18 cellular contexts compared by ENCODE assay signal in the genomic region with DNA sequence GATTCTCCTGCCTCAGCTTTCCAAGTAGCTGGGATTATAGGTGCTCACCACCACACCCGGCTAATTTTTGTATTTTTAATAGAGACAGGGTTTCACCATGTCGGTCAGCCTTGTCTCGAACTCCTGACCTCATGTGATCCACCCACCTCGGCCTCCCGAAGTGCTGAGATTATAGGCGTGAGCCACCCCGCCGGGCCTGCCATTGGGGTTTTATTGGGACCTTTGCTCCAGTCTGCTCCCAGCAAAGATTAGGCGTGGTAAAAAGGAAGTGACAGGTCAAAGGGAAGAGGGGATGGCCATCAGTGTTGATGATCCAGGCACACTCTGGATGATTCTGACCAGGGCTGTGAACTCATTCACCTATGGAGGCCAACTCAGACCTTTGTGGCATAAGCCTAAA. TPM values are rescaled to one million over a fixed set of nuclear protein-coding genes. Genes with fewer than 3 reads are reported as not detected.
A peak's percentile ranks its signal among the peaks of the same experiment; 100 is the strongest.
DNase-seq lines count a peak whose midpoint lies in the region; ATAC-seq and TF ChIP-seq lines count a peak whose summit lies in the region.
"Had no signal": no experiment of that assay in that cellular context is flagged by ENCODE, and none has a peak within 500 bp of the region (broad histone marks: within the 10 kb centered on the region; RNA-seq: fewer than 3 reads in every experiment).

No MANE protein-coding gene starts in this region.

- no peak for TF ChIP-seq CTCF in right atrium auricular region (IDR thresholded peaks at IDR 0.05)
- TF ChIP-seq CTCF in gastrocnemius medialis (IDR thresholded peaks at IDR 0.05 in 4 of 5, conservative IDR thresholded peaks at IDR 0.05 in 1 of 5): no peak
- TF ChIP-seq CTCF in testis (IDR thresholded peaks at IDR 0.05): no peak
- no peak for TF ChIP-seq CTCF in HFFc6 (IDR thresholded peaks at IDR 0.05)

- H3K4me3 ChIP-seq in right atrium auricular region: no peak overlapping the region
- no peak overlapping the region for H3K4me3 ChIP-seq in gastrocnemius medialis
- no peak overlapping the region for H3K4me3 ChIP-seq in testis
- H3K4me3 ChIP-seq: GM23338 had no signal

- WGBS in testis, 2 donors: 89 to 98% methylated on average over 9 of the region's 9 CpGs

- peaks cover 92% of the 10 kb centered on the region for H3K36me3 ChIP-seq in right atrium auricular region
- no peaks in the 10 kb centered on the region for H3K36me3 ChIP-seq in gastrocnemius medialis
- no peaks in the 10 kb centered on the region for H3K36me3 ChIP-seq in testis (ENCODE audit: low read depth, missing control alignments)

- H3K4me3 Mint-ChIP-seq in HFFc6: no peak overlapping the region
- H3K4me3 Mint-ChIP-seq in effector memory CD8-positive, alpha-beta T cell: no peak overlapping the region
- H3K4me3 Mint-ChIP-seq: CD4-positive, alpha-beta memory T cell; GM23338; H9 had no signal

- H3K4me1 Mint-ChIP-seq in HFFc6 (ENCODE audit: low read depth): no peaks in the 10 kb centered on the region; the same call in 1 of the 2 replicates
- no peaks in the 10 kb centered on the region for H3K4me1 Mint-ChIP-seq in effector memory CD8-positive, alpha-beta T cell (ENCODE audit: low read depth in 2 of 2)
- H3K4me1 Mint-ChIP-seq: CD4-positive, alpha-beta memory T cell; GM23338 had no signal

- H3K9me3 ChIP-seq in right atrium auricular region: no peaks in the 10 kb centered on the region
- H3K9me3 ChIP-seq in gastrocnemius medialis: no peaks in the 10 kb centered on the region
- no peaks in the 10 kb centered on the region for H3K9me3 ChIP-seq in testis

- H3K27me3 Mint-ChIP-seq in HFFc6 (ENCODE audit: insufficient read depth): peaks cover 22% of the 10 kb centered on the region
- H3K27me3 Mint-ChIP-seq in effector memory CD8-positive, alpha-beta T cell: peaks cover 5 to 27% of the 10 kb centered on the region in 2 donors

- no peak for TF ChIP-seq POLR2A in gastrocnemius medialis (IDR thresholded peaks at IDR 0.05)
- no peak for TF ChIP-seq POLR2A in testis (IDR thresholded peaks at IDR 0.05)

- H3K27ac Mint-ChIP-seq in HFFc6: no peak overlapping the region
- no peak overlapping the region for H3K27ac Mint-ChIP-seq in effector memory CD8-positive, alpha-beta T cell
- H3K27ac Mint-ChIP-seq: CD4-positive, alpha-beta memory T cell; GM23338 had no signal

- ATAC-seq in Right ventricle myocardium inferior: no peak
- no peak for ATAC-seq in left lobe of liver
- no peak for ATAC-seq in gastrocnemius medialis
- no peak for ATAC-seq in GM21529 (IDR thresholded peaks at IDR 0.05; ENCODE audit: unreplicated experiment)
- ATAC-seq in effector memory CD8-positive, alpha-beta T cell (replicated peaks): no peak
- ATAC-seq: GM23338, HCT116 had no signal

- H3K27ac ChIP-seq in right atrium auricular region: peak overlapping the region in 1 of 2 donors; percentile 82
- H3K27ac ChIP-seq in gastrocnemius medialis: peak overlapping the region in 3 of 4 donors; percentile 12 to 52 (median 43)
- no peak overlapping the region for H3K27ac ChIP-seq in testis

- intact Hi-C loops in Right ventricle myocardium inferior (cut with DNase I): no loop called here
- intact Hi-C loops in gastrocnemius medialis (cut with DNase I; ENCODE audit: low total_unique reads): no loop called here
- intact Hi-C loops in testis (cut with DNase I; ENCODE audit: low total_unique reads): no loop called here

- H3K36me3 Mint-ChIP-seq in HFFc6 (ENCODE audit: low read depth): no peaks in the 10 kb centered on the region
- no peaks in the 10 kb centered on the region for H3K36me3 Mint-ChIP-seq in effector memory CD8-positive, alpha-beta T cell (ENCODE audit: insufficient read depth)
- H3K36me3 Mint-ChIP-seq: CD4-positive, alpha-beta memory T cell had no signal

- H3K4me1 ChIP-seq in right atrium auricular region: peaks cover 0 to 16% of the 10 kb centered on the region in 2 donors
- H3K4me1 ChIP-seq in gastrocnemius medialis: no peaks in the 10 kb centered on the region
- peaks cover 2% of the 10 kb centered on the region for H3K4me1 ChIP-seq in testis

- peaks cover 5% of the 10 kb centered on the region; the same call in 1 of the 2 replicates for H3K9me3 Mint-ChIP-seq in HFFc6
- H3K9me3 Mint-ChIP-seq in effector memory CD8-positive, alpha-beta T cell: no peaks in the 10 kb centered on the region

- DNase-seq in right atrium auricular region (ENCODE audit: low spot score) (peak; percentile 44), Right ventricle myocardium inferior (ENCODE audit: missing footprints) (no peak), left lobe of liver (ENCODE audit: low spot score) (peak; percentile 29), gastrocnemius medialis (no peak), testis (peak; percentile 8), HFFc6 (no peak)
- DNase-seq in effector memory CD8-positive, alpha-beta T cell: no peak
- DNase-seq: C1 segment of cervical spinal cord; Calu3; CD4-positive, alpha-beta memory T cell; COR-L47; DMS53; DMS79 treated with DMSO at 0.1 percent for 48 hours; GF-D8; H9 had no signal

- in situ Hi-C loops in gastrocnemius medialis (cut with MboI; ENCODE audit: low sequenced_read_pairs in 4 of 4): no loop called here

- H3K27me3 ChIP-seq in right atrium auricular region (no peaks in the 10 kb centered on the region), gastrocnemius medialis (no peaks in the 10 kb centered on the region), testis (no peaks in the 10 kb centered on the region)

RNA-seq across cellular contexts. Expression of a gene that starts 20.5 kb away (rescaled TPM):
- 100 to 1,000 TPM; 275 to 456 TPM for total RNA-seq in right atrium auricular region
- 261 TPM for total RNA-seq in Right ventricle myocardium inferior
- total RNA-seq in left lobe of liver: 0.08 TPM
- total RNA-seq in gastrocnemius medialis: 1 to 10 TPM; 2.4 to 9.2 (median 5.2) TPM
- 10 to 100 TPM; 63.4 to 88.8 TPM for total RNA-seq in testis
- polyA plus RNA-seq in testis (ENCODE audit: insufficient read depth, low read depth, low replicate concordance): 18.4 TPM
- under 1 TPM in 5 of 6 experiments, not detected in 1; 0.02 to 0.35 (median 0.19) TPM for total RNA-seq in HFFc6 (2021; fragmentation: NEBNext Ultra II Directional; extraction: Animal tissue kit (Norgen Biotek cat#: 25700))
- polyA plus RNA-seq: CD4-positive, alpha-beta memory T cell had no signal

RNA-seq across cellular contexts. Expression of a gene that starts 38.2 kb away (rescaled TPM):
- total RNA-seq in right atrium auricular region (1 to 10 TPM; 1.8 to 2.6 TPM), Right ventricle myocardium inferior (2.5 TPM), left lobe of liver (0.65 TPM), gastrocnemius medialis (1 to 10 TPM in 3 of 4 donors, under 1 TPM in 1; 0.40 to 5.7 (median 1.2) TPM), testis (10 to 100 TPM; 30.7 to 44.4 TPM)
- polyA plus RNA-seq in testis (ENCODE audit: insufficient read depth, low read depth, low replicate concordance): 28.2 TPM
- 10 to 100 TPM; 10.1 to 22.7 (median 14.8) TPM for total RNA-seq in HFFc6 (2021; fragmentation: NEBNext Ultra II Directional; extraction: Animal tissue kit (Norgen Biotek cat#: 25700))

RNA-seq across cellular contexts. Expression of a gene that starts 38.7 kb away (rescaled TPM):
- total RNA-seq in right atrium auricular region (10 to 100 TPM; 43.3 to 60.5 TPM), Right ventricle myocardium inferior (86.9 TPM), left lobe of liver (25.4 TPM), gastrocnemius medialis (10 to 100 TPM; 30.0 to 60.1 (median 41.4) TPM), testis (100 to 1,000 TPM; 128 to 129 TPM)
- 75.5 TPM for polyA plus RNA-seq in testis (ENCODE audit: insufficient read depth, low read depth, low replicate concordance)
- total RNA-seq in HFFc6 (2021; fragmentation: NEBNext Ultra II Directional; extraction: Animal tissue kit (Norgen Biotek cat#: 25700)): 100 to 1,000 TPM in 3 of 6 experiments, 10 to 100 TPM in 3; 86.6 to 113 (median 100) TPM

Comparison
In these comparisons a context has a peak if more than half of its experiments do, and no peak if none do; other contexts are left out.
1. DNase-seq: peak in right atrium auricular region (single experiment), left lobe of liver (single experiment) and testis (single experiment); none in Right ventricle myocardium inferior (single experiment), gastrocnemius medialis (0 of 2), HFFc6 (single experiment) and effector memory CD8-positive, alpha-beta T cell (0 of 3).
2. H3K27ac ChIP-seq: peak in gastrocnemius medialis (3 of 4); none in testis (0 of 2).
3. RNA of a gene that starts 20.5 kb away (total RNA-seq): 275 to 456 TPM in right atrium auricular region, 261 TPM in Right ventricle myocardium inferior (single experiment) and 63.4 to 88.8 TPM in testis; 2.4 to 9.2 TPM in gastrocnemius medialis, 0.02 to 0.35 TPM in HFFc6 and 0.08 TPM in left lobe of liver (single experiment); every median in the first group is over 4 times any median in the second.